Comparison of ENCODE assay signal across 25 cellular contexts in the genomic region with DNA sequence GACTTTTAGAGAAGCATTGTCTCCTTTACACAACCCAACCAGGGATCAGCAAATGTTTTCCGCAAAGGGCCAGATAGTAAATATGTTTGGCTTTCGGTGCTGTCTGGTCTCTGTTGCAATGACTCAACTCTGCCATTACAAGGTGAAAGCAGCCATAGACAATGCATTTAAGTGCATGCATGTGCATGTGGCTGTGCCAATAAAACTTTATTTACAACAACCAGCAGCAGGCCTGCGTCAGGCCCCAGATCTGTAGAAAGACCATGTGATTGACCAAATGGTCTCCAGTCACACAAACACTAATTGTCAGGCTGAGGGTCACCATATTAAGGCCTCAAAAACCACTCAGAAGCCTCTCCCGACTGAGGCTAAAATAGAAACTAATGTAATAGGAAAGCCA.
"Had no signal": no experiment of that assay in that cellular context is flagged by ENCODE, and none has a peak within 500 bp of the region (broad histone marks: within the 10 kb centered on the region; RNA-seq: fewer than 3 reads in every experiment).

No MANE protein-coding gene starts in this region.

- H3K4me3 Mint-ChIP-seq: activated naive CD8-positive, alpha-beta T cell; natural killer cell treated with Interleukin-12 subunit alpha and Interleukin-12 subunit beta and Interleukin-15 and Interleukin-18, amount 100 ng/mL, for 72 hours; T-helper 17 cell; type B pancreatic cell had no signal

- H3K4me1 ChIP-seq: uterus had no signal

- H3K4me3 ChIP-seq: ascending aorta, heart right ventricle, lung, right atrium auricular region, testis, uterus had no signal

- H3K9me3 ChIP-seq: ascending aorta, right atrium auricular region, testis, uterus had no signal

- H3K27ac ChIP-seq: ascending aorta, brain microvascular endothelial cell, heart right ventricle, right atrium auricular region, uterus had no signal

- H3K36me3 ChIP-seq: brain microvascular endothelial cell, right atrium auricular region, uterus had no signal

- DNase-seq: activated CD4-positive, alpha-beta T cell treated with anti-CD3 and anti-CD28 coated beads for 4 hours; activated CD4-positive, alpha-beta T cell treated with anti-CD3 and anti-CD28 coated beads, Interleukin-2, amount 50 U/mL, for 48 hours; activated CD4-positive, CD25-positive, alpha-beta regulatory T cell; activated CD8-positive, alpha-beta memory T cell treated with anti-CD3 and anti-CD28 coated beads for 24 hours; activated effector memory CD4-positive, alpha-beta T cell treated with Interleukin-2 at 50 U/mL for 16 hours; activated naive CD4-positive, alpha-beta T cell treated with Interleukin-2 at 50 U/mL for 16 hours; brain microvascular endothelial cell; cortex of kidney; foreskin fibroblast; heart right ventricle; kidney glomerular epithelial cell; mesendoderm; stimulated activated CD4-positive, alpha-beta T cell treated with anti-CD3 and anti-CD28 coated beads, Interleukin-2, amount 100 ng/mL, for 48 hours; stimulated activated naive CD4-positive, alpha-beta T cell treated with Interleukin-2 at 50 U/mL for 16 hours; T-helper 17 cell; testis; uterus had no signal

- H3K36me3 Mint-ChIP-seq: natural killer cell treated with Interleukin-12 subunit alpha and Interleukin-12 subunit beta and Interleukin-15 and Interleukin-18, amount 100 ng/mL, for 72 hours; type B pancreatic cell had no signal

- ATAC-seq: esophagus mucosa; heart right ventricle; left lobe of liver; natural killer cell treated with Interleukin-12 subunit alpha and Interleukin-12 subunit beta and Interleukin-15 and Interleukin-18, amount 100 ng/mL, for 72 hours; T-helper 17 cell had no signal

- H3K27ac Mint-ChIP-seq: activated naive CD8-positive, alpha-beta T cell; natural killer cell treated with Interleukin-12 subunit alpha and Interleukin-12 subunit beta and Interleukin-15 and Interleukin-18, amount 100 ng/mL, for 72 hours; T-helper 17 cell; type B pancreatic cell had no signal

- H3K27me3 Mint-ChIP-seq: activated naive CD8-positive, alpha-beta T cell; T-helper 17 cell; type B pancreatic cell had no signal

- H3K9me3 Mint-ChIP-seq: natural killer cell treated with Interleukin-12 subunit alpha and Interleukin-12 subunit beta and Interleukin-15 and Interleukin-18, amount 100 ng/mL, for 72 hours; type B pancreatic cell had no signal

- H3K27me3 ChIP-seq: ascending aorta, brain microvascular endothelial cell, heart right ventricle, right atrium auricular region, testis, uterus had no signal
